Comparison of ENCODE assay signal across 9 cellular contexts in genomic region chr4:46329118-46329976, GRCh38.
DNase-seq lines count a peak whose midpoint lies in the region; ATAC-seq and TF ChIP-seq lines count a peak whose summit lies in the region.
"Had no signal": no experiment of that assay in that cellular context is flagged by ENCODE, and none has a peak within 500 bp of the region (broad histone marks: within the 10 kb centered on the region; RNA-seq: fewer than 3 reads in every experiment).

No MANE protein-coding gene starts in this region.

- no peaks in the 10 kb centered on the region for H3K36me3 Mint-ChIP-seq in endothelial cell (ENCODE audit: low read depth, unreplicated experiment)

- TF ChIP-seq CTCF in endothelial cell (IDR thresholded peaks at IDR 0.05; ENCODE audit: unreplicated experiment) = no peak
- TF ChIP-seq CTCF in retinal pigment epithelial cell (conservative IDR thresholded peaks at IDR 0.05; ENCODE audit: low read depth, low read length) = peak; percentile 74
- TF ChIP-seq CTCF in ascending aorta (IDR thresholded peaks at IDR 0.05) = no peak

- H3K4me1 ChIP-seq in ascending aorta = no peaks in the 10 kb centered on the region

- no peak overlapping the region for H3K4me3 Mint-ChIP-seq in endothelial cell (ENCODE audit: unreplicated experiment)

- no peaks in the 10 kb centered on the region for H3K36me3 ChIP-seq in ascending aorta

- no peak overlapping the region for H3K4me3 ChIP-seq in retinal pigment epithelial cell (ENCODE audit: low read length)
- no peak overlapping the region for H3K4me3 ChIP-seq in ascending aorta

- no peaks in the 10 kb centered on the region for H3K27me3 ChIP-seq in ascending aorta

- no peak overlapping the region for H3K27ac ChIP-seq in ascending aorta

- peak; percentile 40 for DNase-seq in DMS153 treated with DMSO at 0.1 percent for 48 hours (lab: John Stamatoyannopoulos, UW; ENCODE audit: unreplicated experiment)
- DNase-seq in NCI-H82 (lab: John Stamatoyannopoulos, UW) = peak; percentile 83
- DNase-seq in endothelial cell (ENCODE audit: low spot score) = peak; percentile 18
- DNase-seq in retinal pigment epithelial cell (ENCODE audit: low read depth) = peak; percentile 43
- no peak for DNase-seq in activated CD8-positive, alpha-beta memory T cell treated with anti-CD3 and anti-CD28 coated beads, Interleukin-2, amount 50 U/mL, for 48 hours
- no peak for DNase-seq in ascending aorta (ENCODE audit: low spot score in 2 of 2)
- no peak for DNase-seq in iPS-NIHi7 (ENCODE audit: extremely low spot score)

- ATAC-seq in HG02798 (IDR thresholded peaks at IDR 0.05; ENCODE audit: poor library complexity, unreplicated experiment) = peak; percentile 50
- ATAC-seq: HCT116 had no signal

- intact Hi-C loops in ascending aorta (cut with DNase I) = loop anchor here (5.0 kb wide), 1 partner anchor 382 kb away; no protein-coding TSS in a partner anchor

- H3K9me3 ChIP-seq in ascending aorta = no peaks in the 10 kb centered on the region

- no peaks in the 10 kb centered on the region for H3K4me1 Mint-ChIP-seq in endothelial cell (ENCODE audit: unreplicated experiment)

- H3K9me3 Mint-ChIP-seq in endothelial cell (ENCODE audit: unreplicated experiment) = peaks cover 17% of the 10 kb centered on the region

- H3K27me3 Mint-ChIP-seq in endothelial cell (ENCODE audit: unreplicated experiment) = peaks cover under 1% of the 10 kb centered on the region

- no peak overlapping the region for H3K27ac Mint-ChIP-seq in endothelial cell (ENCODE audit: unreplicated experiment)

Comparison
In these comparisons a context has a peak if more than half of its experiments do, and no peak if none do; other contexts are left out.
1. DNase-seq: peak in DMS153 treated with DMSO at 0.1 percent for 48 hours (single experiment), NCI-H82 (single experiment), endothelial cell (single experiment) and retinal pigment epithelial cell (single experiment); none in activated CD8-positive, alpha-beta memory T cell treated with anti-CD3 and anti-CD28 coated beads, Interleukin-2, amount 50 U/mL, for 48 hours (single experiment), ascending aorta (0 of 2) and iPS-NIHi7 (single experiment).